23 cellular contexts compared by ENCODE assay signal in genomic region chr6:28160233-28160632, GRCh38.
"Had no signal": no experiment of that assay in that cellular context is flagged by ENCODE, and none has a peak within 500 bp of the region (broad histone marks: within the 10 kb centered on the region; RNA-seq: fewer than 3 reads in every experiment).

No MANE protein-coding gene starts in this region.

- H3K4me3 Mint-ChIP-seq: activated CD4-positive, alpha-beta T cell treated with anti-CD3 and anti-CD28 coated beads, Interleukin-2, amount 10 ng/mL, durations not matched to agents 7 days and 5 days; activated T-helper 1 cell treated with anti-CD3 and anti-CD28 coated beads, Interleukin-12 subunit alpha, Interleukin-12 subunit beta, Interleukin-2, Interleukin-4 antibody, amounts not matched to agents 30 ng/mL and 10 ng/mL and 1 ng/mL, durations not matched to agents 14 hours and 24 hours and 36 hours had no signal

- H3K27ac Mint-ChIP-seq: activated CD4-positive, alpha-beta T cell treated with anti-CD3 and anti-CD28 coated beads, Interleukin-2, amount 10 ng/mL, durations not matched to agents 7 days and 5 days; activated CD8-positive, alpha-beta T cell treated with anti-CD3 and anti-CD28 coated beads, Interleukin-2, amount 10 ng/mL, durations not matched to agents 7 days and 5 days; activated naive CD4-positive, alpha-beta T cell treated with anti-CD3 and anti-CD28 coated beads for 36 hours; activated naive CD4-positive, alpha-beta T cell treated with anti-CD3 and anti-CD28 coated beads, Interleukin-2, amount 50 U/mL, for 72 hours; activated T-helper 1 cell treated with anti-CD3 and anti-CD28 coated beads, Interleukin-12 subunit alpha, Interleukin-12 subunit beta, Interleukin-2, Interleukin-4 antibody, amounts not matched to agents 30 ng/mL and 10 ng/mL and 1 ng/mL, durations not matched to agents 14 hours and 24 hours and 36 hours had no signal

- ATAC-seq: activated CD8-positive, alpha-beta T cell treated with anti-CD3 and anti-CD28 coated beads, Interleukin-2, amount 10 ng/mL, durations not matched to agents 7 days and 5 days; activated naive CD4-positive, alpha-beta T cell treated with anti-CD3 and anti-CD28 coated beads, Interleukin-2, amount 50 U/mL, for 72 hours; activated T-cell treated with anti-CD3 and anti-CD28 coated beads, Interleukin-2, amount 50 U/mL, for 4 hours; body of pancreas had no signal

- DNase-seq: activated CD4-positive, alpha-beta T cell treated with anti-CD3 and anti-CD28 coated beads, Interleukin-2, amount 10 ng/mL, durations not matched to agents 7 days and 5 days; activated CD4-positive, alpha-beta T cell treated with anti-CD3 and anti-CD28 coated beads, Interleukin-2, amount 50 U/mL, for 48 hours; activated CD8-positive, alpha-beta memory T cell treated with anti-CD3 and anti-CD28 coated beads, Interleukin-2, amount 50 U/mL, for 4 hours; activated CD8-positive, alpha-beta T cell treated with anti-CD3 and anti-CD28 coated beads, Interleukin-2, amount 10 ng/mL, durations not matched to agents 7 days and 5 days; activated gamma-delta T cell treated with Interleukin-2 at 50 U/mL for 16 hours; activated naive CD4-positive, alpha-beta T cell treated with anti-CD3 and anti-CD28 coated beads for 36 hours; activated T-cell treated with anti-CD3 and anti-CD28 coated beads for 4 hours; activated T-cell treated with anti-CD3 and anti-CD28 coated beads, Interleukin-2, amount 50 U/mL, for 4 hours; adrenal gland; body of pancreas; caudate nucleus; cerebellar nuclear complex; NCI-H1105; NCI-H1417 treated with DMSO at 0.1 percent for 48 hours; NCI-H1694; NCI-H1930; NCI-H345; NCI-H524 treated with DMSO at 0.1 percent for 48 hours; PC-9; Right ventricle myocardium superior; T1000 had no signal
